Comparison of ENCODE assay signal across 21 cellular contexts in genomic region chr16:89346869-89347268, GRCh38.
DNase-seq lines count a peak whose midpoint lies in the region; ATAC-seq and TF ChIP-seq lines count a peak whose summit lies in the region.
"Had no signal": no experiment of that assay in that cellular context is flagged by ENCODE, and none has a peak within 500 bp of the region (broad histone marks: within the 10 kb centered on the region; RNA-seq: fewer than 3 reads in every experiment).

No MANE protein-coding gene starts in this region.

- no peaks in the 10 kb centered on the region for H3K9me3 ChIP-seq in Panc1 (ENCODE audit: control insufficient read depth, insufficient read depth, low read depth, low read length)
- no peaks in the 10 kb centered on the region for H3K9me3 ChIP-seq in iPS-15b (ENCODE audit: control insufficient read depth, insufficient read depth, low read length)
- no peaks in the 10 kb centered on the region for H3K9me3 ChIP-seq in esophagus muscularis mucosa
- H3K9me3 ChIP-seq: breast epithelium, left ventricle myocardium inferior, MG63, tibial artery had no signal

- H3K4me1 Mint-ChIP-seq in T-helper 2 cell treated with Interferon-gamma antibody and Interleukin-4, amounts not matched to agents 5 μg/mL and 100 μg/mL, for 36 hours (ENCODE audit: low read depth): peaks cover 47% of the 10 kb centered on the region
- peaks cover 54% of the 10 kb centered on the region for H3K4me1 Mint-ChIP-seq in osteocyte (ENCODE audit: unreplicated experiment)

- WGBS in esophagus muscularis mucosa: 74% methylated on average over 9 of the region's 9 CpGs

- ATAC-seq in Panc1 (peak; percentile 22), HG02763 (IDR thresholded peaks at IDR 0.05; ENCODE audit: unreplicated experiment) (no peak)
- ATAC-seq: natural killer cell, sciatic nerve had no signal

- DNase-seq in T-helper 2 cell treated with Interferon-gamma antibody and Interleukin-4, amounts not matched to agents 5 μg/mL and 100 μg/mL, for 36 hours (ENCODE audit: low spot score): no peak
- DNase-seq in T-helper 2 cell (no peak), Panc1 (ENCODE audit: low read depth, low spot score) (no peak), osteocyte (ENCODE audit: extremely low spot score, unreplicated experiment) (no peak), esophagus muscularis mucosa (ENCODE audit: extremely low spot score) (no peak), cerebellum (ENCODE audit: low spot score) (no peak)
- DNase-seq: activated naive CD8-positive, alpha-beta T cell treated with anti-CD3 and anti-CD28 coated beads, Interleukin-2, amount 10 ng/mL, durations not matched to agents 7 days and 5 days; EL; GOT3; left ventricle myocardium inferior; MG63; natural killer cell; NCI-H1930; NCI-H524 treated with DMSO at 0.1 percent for 48 hours; stimulated activated CD4-positive, alpha-beta T cell treated with anti-CD3 and anti-CD28 coated beads, Interleukin-2, amount 100 ng/mL, for 24 hours; tibial artery had no signal

- H3K4me1 ChIP-seq in Panc1 (ENCODE audit: control insufficient read depth, insufficient read depth, low read length) (peaks cover 63% of the 10 kb centered on the region), iPS-15b (ENCODE audit: control insufficient read depth, insufficient read depth, low read length) (peaks cover 17% of the 10 kb centered on the region), esophagus muscularis mucosa (peaks cover 26 to 58% (median 41%) of the 10 kb centered on the region in 4 donors)

- TF ChIP-seq EP300 in esophagus muscularis mucosa (IDR thresholded peaks at IDR 0.05): no peak

- POLR2A ChIA-PET in Panc1 (lab: Charles Lee): no interaction called here

- in situ Hi-C loops in Panc1 (cut with HindIII; ENCODE audit: low pct_unique_long_range_greater_than_20kb, low sequenced_read_pairs): no loop called here

- no peak for TF ChIP-seq POLR2A in esophagus muscularis mucosa (IDR thresholded peaks at IDR 0.05; ENCODE audit: low read depth)

- H3K27me3 ChIP-seq in Panc1 (ENCODE audit: control insufficient read depth, insufficient read depth, low read length): no peaks in the 10 kb centered on the region
- H3K27me3 ChIP-seq in iPS-15b (ENCODE audit: control insufficient read depth, insufficient read depth, low read length): no peaks in the 10 kb centered on the region
- H3K27me3 ChIP-seq in esophagus muscularis mucosa: no peaks in the 10 kb centered on the region
- H3K27me3 ChIP-seq: breast epithelium, MG63, tibial artery had no signal

- H3K27me3 Mint-ChIP-seq in T-helper 2 cell treated with Interferon-gamma antibody and Interleukin-4, amounts not matched to agents 5 μg/mL and 100 μg/mL, for 36 hours (ENCODE audit: low read depth): no peaks in the 10 kb centered on the region
- no peaks in the 10 kb centered on the region for H3K27me3 Mint-ChIP-seq in osteocyte (ENCODE audit: unreplicated experiment)
- H3K27me3 Mint-ChIP-seq: activated naive CD8-positive, alpha-beta T cell treated with anti-CD3 and anti-CD28 coated beads, Interleukin-2, amount 10 ng/mL, durations not matched to agents 7 days and 5 days; CD8-positive, alpha-beta memory T cell had no signal

- H3K4me3 Mint-ChIP-seq in T-helper 2 cell treated with Interferon-gamma antibody and Interleukin-4, amounts not matched to agents 5 μg/mL and 100 μg/mL, for 36 hours: no peak overlapping the region
- H3K4me3 Mint-ChIP-seq in osteocyte (ENCODE audit: unreplicated experiment): no peak overlapping the region
- H3K4me3 Mint-ChIP-seq: activated naive CD8-positive, alpha-beta T cell treated with anti-CD3 and anti-CD28 coated beads, Interleukin-2, amount 10 ng/mL, durations not matched to agents 7 days and 5 days; CD8-positive, alpha-beta memory T cell; natural killer cell had no signal

- CTCF ChIA-PET in Panc1 (lab: Charles Lee): no interaction called here

- peaks cover 18% of the 10 kb centered on the region for H3K36me3 Mint-ChIP-seq in T-helper 2 cell treated with Interferon-gamma antibody and Interleukin-4, amounts not matched to agents 5 μg/mL and 100 μg/mL, for 36 hours (ENCODE audit: low read depth)
- peaks cover 6% of the 10 kb centered on the region for H3K36me3 Mint-ChIP-seq in osteocyte (ENCODE audit: unreplicated experiment)
- H3K36me3 Mint-ChIP-seq: natural killer cell had no signal

- H3K27ac ChIP-seq in Panc1 (ENCODE audit: low read length) (peak overlapping the region; percentile 93), esophagus muscularis mucosa (replicated peaks in 1 of 4) (no peak overlapping the region)
- H3K27ac ChIP-seq: breast epithelium, left ventricle myocardium inferior, tibial artery had no signal

- BruUV-seq in Panc1 (replicated peaks; lab: Mats Ljungman, UMichigan): no TSS peak

- no peaks in the 10 kb centered on the region for H3K9me3 Mint-ChIP-seq in T-helper 2 cell treated with Interferon-gamma antibody and Interleukin-4, amounts not matched to agents 5 μg/mL and 100 μg/mL, for 36 hours
- peaks cover 4% of the 10 kb centered on the region for H3K9me3 Mint-ChIP-seq in osteocyte (ENCODE audit: unreplicated experiment)
- H3K9me3 Mint-ChIP-seq: activated naive CD8-positive, alpha-beta T cell treated with anti-CD3 and anti-CD28 coated beads, Interleukin-2, amount 10 ng/mL, durations not matched to agents 7 days and 5 days; CD8-positive, alpha-beta memory T cell; natural killer cell had no signal

- intact Hi-C loops in Panc1 (cut with micrococcal nuclease; ENCODE audit: unreplicated experiment) (no loop called here), esophagus muscularis mucosa (cut with DNase I) (no loop called here)

- H3K4me3 ChIP-seq in Panc1 (ENCODE audit: low read depth in 2 of 2, low read length in 2 of 2) (no peak overlapping the region), iPS-15b (ENCODE audit: low read depth, low read length) (no peak overlapping the region), esophagus muscularis mucosa (no peak overlapping the region)
- H3K4me3 ChIP-seq: breast epithelium, left ventricle myocardium inferior, MG63, tibial artery had no signal

- peak overlapping the region; percentile 32 for H3K9ac ChIP-seq in iPS-15b (ENCODE audit: low read depth, low read length)

- peak overlapping the region; percentile 53 for H3K27ac Mint-ChIP-seq in T-helper 2 cell treated with Interferon-gamma antibody and Interleukin-4, amounts not matched to agents 5 μg/mL and 100 μg/mL, for 36 hours
- H3K27ac Mint-ChIP-seq in osteocyte (ENCODE audit: unreplicated experiment): peak overlapping the region; percentile 18
- H3K27ac Mint-ChIP-seq: activated naive CD8-positive, alpha-beta T cell treated with anti-CD3 and anti-CD28 coated beads, Interleukin-2, amount 10 ng/mL, durations not matched to agents 7 days and 5 days had no signal

- no peaks in the 10 kb centered on the region for H3K36me3 ChIP-seq in Panc1 (ENCODE audit: control insufficient read depth, insufficient read depth, low read length)
- H3K36me3 ChIP-seq in iPS-15b (ENCODE audit: control insufficient read depth, insufficient read depth, low read length): no peaks in the 10 kb centered on the region
- H3K36me3 ChIP-seq in esophagus muscularis mucosa: peaks cover 0 to 3% (median 0%) of the 10 kb centered on the region in 4 donors
- H3K36me3 ChIP-seq: breast epithelium, left ventricle myocardium inferior, MG63 had no signal

- TF ChIP-seq CTCF in Panc1 (IDR thresholded peaks at IDR 0.05) (no peak), osteocyte (IDR thresholded peaks at IDR 0.05) (no peak), esophagus muscularis mucosa (IDR thresholded peaks at IDR 0.05) (no peak)
